In the genomic region with DNA sequence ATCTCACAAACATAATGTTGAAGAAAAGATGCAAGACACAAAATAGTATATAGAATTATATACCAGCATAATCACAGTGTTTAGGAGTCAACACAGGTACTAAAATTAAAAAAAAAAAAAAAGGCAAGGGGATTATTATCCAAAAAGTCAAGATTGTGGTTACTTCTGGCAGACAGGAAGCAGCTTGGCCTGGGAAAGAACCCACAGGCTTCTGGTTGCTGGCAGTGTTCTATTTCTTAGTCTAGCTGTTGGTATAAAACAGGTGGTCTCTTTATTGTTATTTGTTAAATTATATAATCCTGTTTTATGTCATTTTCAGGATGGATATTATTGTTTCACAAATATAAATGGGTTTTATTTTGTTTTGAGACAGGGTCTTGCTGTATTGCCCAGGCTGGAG, we compare ENCODE assay signal across 16 cellular contexts. TPM values are rescaled to one million over a fixed set of nuclear protein-coding genes. Genes with fewer than 3 reads are reported as not detected.
DNase-seq lines count a peak whose midpoint lies in the region; ATAC-seq, FAIRE-seq and TF ChIP-seq lines count a peak whose summit lies in the region.
"Had no signal": no experiment of that assay in that cellular context is flagged by ENCODE, and none has a peak within 500 bp of the region (broad histone marks: within the 10 kb centered on the region; RNA-seq: fewer than 3 reads in every experiment).

No MANE protein-coding gene starts in this region.

- no peak overlapping the region for H2AFZ ChIP-seq in mesenchymal stem cell (ENCODE audit: low read depth, low read length)

- H3K27ac Mint-ChIP-seq in activated T-helper 1 cell treated with anti-CD3 and anti-CD28 coated beads, Interleukin-12 subunit alpha, Interleukin-12 subunit beta, Interleukin-2, Interleukin-4 antibody, amounts not matched to agents 30 ng/mL and 10 ng/mL and 1 ng/mL, durations not matched to agents 14 hours and 24 hours and 36 hours, result no peak overlapping the region
- H3K27ac Mint-ChIP-seq in CD4-positive, alpha-beta T cell, result no peak overlapping the region

- H3K27ac ChIP-seq in A549 (peak overlapping the region; percentile 61 to 72; a peak in 4 of 6 replicates), brain microvascular endothelial cell (peak overlapping the region; percentile 95), mesenchymal stem cell (ENCODE audit: low read length, poor library complexity, severe bottlenecking) (no peak overlapping the region)
- no peak overlapping the region for H3K27ac ChIP-seq in CD4-positive, alpha-beta T cell (ENCODE audit: low read depth, low read length)
- H3K27ac ChIP-seq: WERI-Rb-1 had no signal

- no peak overlapping the region for H3K23ac ChIP-seq in mesenchymal stem cell (ENCODE audit: low read length in 2 of 2)

- H3K4me1 ChIP-seq in A549 (peaks cover 34% of the 10 kb centered on the region), mesenchymal stem cell (ENCODE audit: control insufficient read depth, insufficient read depth, low read depth, low read length) (peaks cover 19% of the 10 kb centered on the region)

- no peak overlapping the region for H3K18ac ChIP-seq in mesenchymal stem cell (ENCODE audit: low read depth in 1 of 2, low read length in 2 of 2)

- TF ChIP-seq POLR2A in A549 (IDR thresholded peaks at IDR 0.05; ENCODE audit: low read length), result no peak

- peaks cover 4% of the 10 kb centered on the region for H3K36me3 Mint-ChIP-seq in activated T-helper 1 cell treated with anti-CD3 and anti-CD28 coated beads, Interleukin-12 subunit alpha, Interleukin-12 subunit beta, Interleukin-2, Interleukin-4 antibody, amounts not matched to agents 30 ng/mL and 10 ng/mL and 1 ng/mL, durations not matched to agents 14 hours and 24 hours and 36 hours (ENCODE audit: low read depth)
- H3K36me3 Mint-ChIP-seq in CD4-positive, alpha-beta T cell (ENCODE audit: low read depth), result no peaks in the 10 kb centered on the region

- no peak for DNase-seq in A549 (ENCODE audit: low read depth in 1 of 2, low spot score in 1 of 2)
- peak; percentile 69 for DNase-seq in LHCN-M2 (ENCODE audit: low read depth)
- DNase-seq in brain microvascular endothelial cell, result no peak
- DNase-seq in mesenchymal stem cell, result peak; percentile 22
- DNase-seq in activated T-helper 1 cell treated with anti-CD3 and anti-CD28 coated beads, Interleukin-12 subunit alpha, Interleukin-12 subunit beta, Interleukin-2, Interleukin-4 antibody, amounts not matched to agents 30 ng/mL and 10 ng/mL and 1 ng/mL, durations not matched to agents 14 hours and 24 hours and 36 hours (ENCODE audit: low spot score), result no peak
- no peak for DNase-seq in CD4-positive, alpha-beta T cell
- DNase-seq: head of caudate nucleus, left ventricle myocardium inferior, NCI-H1417, NCI-H510A treated with DMSO at 0.1 percent for 48 hours, SHP77, transverse colon, WERI-Rb-1 had no signal

- no peak overlapping the region for H4K8ac ChIP-seq in mesenchymal stem cell (ENCODE audit: low read length)

- no peaks in the 10 kb centered on the region for H3K9me3 ChIP-seq in A549
- H3K9me3 ChIP-seq in mesenchymal stem cell (ENCODE audit: control insufficient read depth, low read length), result no peaks in the 10 kb centered on the region
- no peaks in the 10 kb centered on the region for H3K9me3 ChIP-seq in CD4-positive, alpha-beta T cell (ENCODE audit: control insufficient read depth, low read length)
- H3K9me3 ChIP-seq: left ventricle myocardium inferior, transverse colon had no signal

- H3K79me1 ChIP-seq in mesenchymal stem cell (replicated peaks; ENCODE audit: low read length, poor library complexity, severe bottlenecking), result no peaks in the 10 kb centered on the region

- in situ Hi-C loops in brain microvascular endothelial cell (cut with HindIII; ENCODE audit: low pct_ligation_motif_present, low sequenced_read_pairs), result no loop called here

- H3K9me3 Mint-ChIP-seq in activated T-helper 1 cell treated with anti-CD3 and anti-CD28 coated beads, Interleukin-12 subunit alpha, Interleukin-12 subunit beta, Interleukin-2, Interleukin-4 antibody, amounts not matched to agents 30 ng/mL and 10 ng/mL and 1 ng/mL, durations not matched to agents 14 hours and 24 hours and 36 hours, result no peaks in the 10 kb centered on the region
- H3K9me3 Mint-ChIP-seq in CD4-positive, alpha-beta T cell, result no peaks in the 10 kb centered on the region

- no peak overlapping the region for H2BK120ac ChIP-seq in mesenchymal stem cell (ENCODE audit: low read depth, low read length)

- no peak overlapping the region for H2AK5ac ChIP-seq in mesenchymal stem cell (ENCODE audit: low read length, severe bottlenecking)

- H3K27me3 Mint-ChIP-seq in activated T-helper 1 cell treated with anti-CD3 and anti-CD28 coated beads, Interleukin-12 subunit alpha, Interleukin-12 subunit beta, Interleukin-2, Interleukin-4 antibody, amounts not matched to agents 30 ng/mL and 10 ng/mL and 1 ng/mL, durations not matched to agents 14 hours and 24 hours and 36 hours (ENCODE audit: insufficient read depth), result peaks cover 1% of the 10 kb centered on the region
- H3K27me3 Mint-ChIP-seq in CD4-positive, alpha-beta T cell, result no peaks in the 10 kb centered on the region

- CTCF ChIA-PET in A549 (lab: Yijun Ruan, JAX), result interaction anchor here (3.6 to 5.4 kb wide), 2 partner anchors 9 to 28 kb away, joined by 28 read pairs; no protein-coding TSS in a partner anchor
- CTCF ChIA-PET in CD4-positive, alpha-beta T cell (lab: Charles Lee), result no interaction called here

- no peak overlapping the region for H4K91ac ChIP-seq in mesenchymal stem cell (ENCODE audit: low read length)

- TF ChIP-seq EP300 in A549 (IDR thresholded peaks at IDR 0.05), result no peak

- H3K14ac ChIP-seq in mesenchymal stem cell (ENCODE audit: low read length in 2 of 2), result no peak overlapping the region

- H3K4ac ChIP-seq in mesenchymal stem cell (ENCODE audit: low read depth in 1 of 2, low read length in 2 of 2), result no peak overlapping the region

- H3K9ac ChIP-seq in mesenchymal stem cell (ENCODE audit: low read length), result peak overlapping the region; percentile 79

- intact Hi-C loops in activated T-helper 1 cell treated with anti-CD3 and anti-CD28 coated beads, Interleukin-12 subunit alpha, Interleukin-12 subunit beta, Interleukin-2, Interleukin-4 antibody, amounts not matched to agents 30 ng/mL and 10 ng/mL and 1 ng/mL, durations not matched to agents 14 hours and 24 hours and 36 hours (cut with micrococcal nuclease), result no loop called here
- intact Hi-C loops in CD4-positive, alpha-beta T cell (cut with DNase I, micrococcal nuclease), result no loop called here

- H3K4me1 Mint-ChIP-seq in activated T-helper 1 cell treated with anti-CD3 and anti-CD28 coated beads, Interleukin-12 subunit alpha, Interleukin-12 subunit beta, Interleukin-2, Interleukin-4 antibody, amounts not matched to agents 30 ng/mL and 10 ng/mL and 1 ng/mL, durations not matched to agents 14 hours and 24 hours and 36 hours (ENCODE audit: low read depth), result peaks cover 20% of the 10 kb centered on the region
- peaks cover 7% of the 10 kb centered on the region for H3K4me1 Mint-ChIP-seq in CD4-positive, alpha-beta T cell (ENCODE audit: low read depth)

- H3K4me3 ChIP-seq in A549, result no peak overlapping the region
- no peak overlapping the region for H3K4me3 ChIP-seq in brain microvascular endothelial cell (ENCODE audit: low read depth, low read length)
- H3K4me3 ChIP-seq in mesenchymal stem cell (ENCODE audit: insufficient read depth in 1 of 2, low read depth in 1 of 2, low read length in 2 of 2), result no peak overlapping the region
- H3K4me3 ChIP-seq: left ventricle myocardium inferior, transverse colon had no signal

- TF ChIP-seq RAD21 in A549 (conservative IDR thresholded peaks at IDR 0.05 in 1 of 2, IDR thresholded peaks at IDR 0.05 in 1 of 2), result no peak

- FAIRE-seq in A549 (lab: Jason Lieb, UNC), result no peak
- FAIRE-seq: H1 had no signal

- H3K4me3 Mint-ChIP-seq in activated T-helper 1 cell treated with anti-CD3 and anti-CD28 coated beads, Interleukin-12 subunit alpha, Interleukin-12 subunit beta, Interleukin-2, Interleukin-4 antibody, amounts not matched to agents 30 ng/mL and 10 ng/mL and 1 ng/mL, durations not matched to agents 14 hours and 24 hours and 36 hours, result no peak overlapping the region
- no peak overlapping the region for H3K4me3 Mint-ChIP-seq in CD4-positive, alpha-beta T cell

- H3K27me3 ChIP-seq in brain microvascular endothelial cell (replicated peaks) (no peaks in the 10 kb centered on the region), mesenchymal stem cell (ENCODE audit: control insufficient read depth in 1 of 2, insufficient read depth in 1 of 2, low read length in 2 of 2) (no peaks in the 10 kb centered on the region)
- no peaks in the 10 kb centered on the region for H3K27me3 ChIP-seq in CD4-positive, alpha-beta T cell (ENCODE audit: control insufficient read depth, insufficient read depth, low read length)
- H3K27me3 ChIP-seq: transverse colon had no signal

- H3K4me2 ChIP-seq in A549 (peak overlapping the region; percentile 69; the same call in 2 of the 3 replicates), mesenchymal stem cell (ENCODE audit: low read length, poor library complexity, severe bottlenecking) (no peak overlapping the region)

- no peak overlapping the region for H2BK12ac ChIP-seq in mesenchymal stem cell (ENCODE audit: low read length in 2 of 2)

- no peaks in the 10 kb centered on the region for H3K36me3 ChIP-seq in brain microvascular endothelial cell (replicated peaks)
- peaks cover 0 to 27% of the 10 kb centered on the region in 2 experiments for H3K36me3 ChIP-seq in mesenchymal stem cell (ENCODE audit: control insufficient read depth in 1 of 2, insufficient read depth in 2 of 2, low read depth in 1 of 2, low read length in 2 of 2)
- H3K36me3 ChIP-seq: transverse colon had no signal

- no peak overlapping the region for H2BK15ac ChIP-seq in mesenchymal stem cell (ENCODE audit: low read depth, poor library complexity, severe bottlenecking)

- POLR2A ChIA-PET in A549 (lab: Yijun Ruan, JAX), result no interaction called here
- POLR2A ChIA-PET in CD4-positive, alpha-beta T cell (lab: Charles Lee), result interaction anchor here (1.0 kb wide), 1 partner anchor 9 kb away, joined by 3 read pairs; no protein-coding TSS in a partner anchor

- no peak for ATAC-seq in A549
- ATAC-seq in GM21723 (IDR thresholded peaks at IDR 0.05; ENCODE audit: unreplicated experiment), result no peak
- no peak for ATAC-seq in CD4-positive, alpha-beta T cell (ENCODE audit: poor library complexity)
- ATAC-seq in HG03196 (IDR thresholded peaks at IDR 0.05; ENCODE audit: unreplicated experiment), result no peak

- TF ChIP-seq CTCF in A549 (IDR thresholded peaks at IDR 0.05), result no peak
- TF ChIP-seq CTCF in brain microvascular endothelial cell (IDR thresholded peaks at IDR 0.05; ENCODE audit: low read depth, low read length, missing control alignments), result no peak
- no peak for TF ChIP-seq CTCF in CD4-positive, alpha-beta T cell (IDR thresholded peaks at IDR 0.05)

- H2BK5ac ChIP-seq in mesenchymal stem cell (ENCODE audit: low read depth, low read length, poor library complexity, severe bottlenecking), result no peak overlapping the region

RNA-seq across cellular contexts. Expression of a gene that starts 54.0 kb away (rescaled TPM):
- polyA plus RNA-seq in A549 (2011; rRNA removed) (144 and 342 TPM in 2 replicates), A549 (2017; fragmentation: RNase III; extraction: RNeasy Plus Mini Kit Qiagen cat#74134 plus additional on column Dnase treatment) (417 to 467 TPM (median 456 TPM) in 3 replicates)
- 119 and 182 TPM in 2 replicates for polyA plus RNA-seq in A549 (2012; cell fraction: cytosol; rRNA removed)
- 24.9 and 41.3 TPM in 2 replicates for polyA plus RNA-seq in A549 (2012; cell fraction: nucleus; rRNA removed)
- 84.6 and 109 TPM in 2 replicates for polyA minus RNA-seq in A549 (2011; rRNA and poly(A)+ RNA removed)
- total RNA-seq in LHCN-M2 (2014; rRNA removed), result 175 and 176 TPM in 2 replicates
- polyA plus RNA-seq in LHCN-M2 (2012), result 173 TPM
- polyA plus RNA-seq in mesenchymal stem cell (2013, experiment 1 of 2), result 134 TPM
- polyA plus RNA-seq in mesenchymal stem cell (2013, experiment 2 of 2), result 133 TPM
- 150 and 152 TPM in 2 replicates for total RNA-seq in activated T-helper 1 cell treated with anti-CD3 and anti-CD28 coated beads, Interleukin-12 subunit alpha, Interleukin-12 subunit beta, Interleukin-2, Interleukin-4 antibody, amounts not matched to agents 30 ng/mL and 10 ng/mL and 1 ng/mL, durations not matched to agents 14 hours and 24 hours and 36 hours
- 100 to 1,000 TPM; 145 to 150 TPM for total RNA-seq in CD4-positive, alpha-beta T cell

Comparison
In these comparisons a context has a peak if more than half of its experiments do, and no peak if none do; other contexts are left out.
1. DNase-seq: peak in LHCN-M2 (single experiment) and mesenchymal stem cell (single experiment); none in A549 (0 of 2), brain microvascular endothelial cell (single experiment), activated T-helper 1 cell treated with anti-CD3 and anti-CD28 coated beads, Interleukin-12 subunit alpha, Interleukin-12 subunit beta, Interleukin-2, Interleukin-4 antibody, amounts not matched to agents 30 ng/mL and 10 ng/mL and 1 ng/mL, durations not matched to agents 14 hours and 24 hours and 36 hours (single experiment) and CD4-positive, alpha-beta T cell (0 of 10).
2. H3K27ac ChIP-seq: peak in A549 (2 of 2) and brain microvascular endothelial cell (single experiment); none in mesenchymal stem cell (single experiment) and CD4-positive, alpha-beta T cell (single experiment).